Comparison of ENCODE assay signal across 12 cellular contexts in genomic region chr6:144341831-144342527, GRCh38. TPM values are rescaled to one million over a fixed set of nuclear protein-coding genes. Genes with fewer than 3 reads are reported as not detected.
A peak's percentile ranks its signal among the peaks of the same experiment; 100 is the strongest.
DNase-seq lines count a peak whose midpoint lies in the region; ATAC-seq lines count a peak whose summit lies in the region.
"Had no signal": no experiment of that assay in that cellular context is flagged by ENCODE, and none has a peak within 500 bp of the region (broad histone marks: within the 10 kb centered on the region; RNA-seq: fewer than 3 reads in every experiment).

No MANE protein-coding gene starts in this region.

- peaks cover 4% of the 10 kb centered on the region for H3K79me2 ChIP-seq in trophoblast cell (ENCODE audit: control insufficient read depth, insufficient read depth, low read length, poor library complexity)

- H3K79me1 ChIP-seq in trophoblast cell (ENCODE audit: low read length), result peaks cover 5% of the 10 kb centered on the region

- peak overlapping the region; percentile 91 for H2BK12ac ChIP-seq in trophoblast cell (ENCODE audit: low read length)

- H3K4me1 Mint-ChIP-seq in activated T-helper 17 cell treated with anti-CD3 and anti-CD28 coated beads, Interleukin-2, amount 50 U/mL, for 72 hours, result peaks cover 38% of the 10 kb centered on the region

- H3K9me3 ChIP-seq in trophoblast cell (ENCODE audit: insufficient read depth, low read depth, low read length), result no peaks in the 10 kb centered on the region
- H3K9me3 ChIP-seq: MG63 had no signal

- ATAC-seq in GM18858 (IDR thresholded peaks at IDR 0.05; ENCODE audit: unreplicated experiment), result peak; percentile 40
- ATAC-seq in HG02885 (IDR thresholded peaks at IDR 0.05; ENCODE audit: poor library complexity, unreplicated experiment), result peak; percentile 34
- no peak for ATAC-seq in activated T-helper 17 cell treated with anti-CD3 and anti-CD28 coated beads, Interleukin-2, amount 50 U/mL, for 72 hours (replicated peaks)
- ATAC-seq in HG02973 (IDR thresholded peaks at IDR 0.05; ENCODE audit: unreplicated experiment), result no peak

- no peak overlapping the region for H3K14ac ChIP-seq in trophoblast cell (ENCODE audit: low read length)

- DNase-seq in trophoblast cell (no peak), ACHN (no peak), GM19240 (ENCODE audit: insufficient read length, low spot score) (no peak), NCI-H146 treated with DMSO at 0.1 percent for 48 hours (lab: John Stamatoyannopoulos, UW; ENCODE audit: unreplicated experiment) (no peak)
- DNase-seq: central memory CD4-positive, alpha-beta T cell; hypothalamus; MG63; nucleus accumbens had no signal

- no peak overlapping the region for H4K12ac ChIP-seq in trophoblast cell (ENCODE audit: low read depth, low read length)

- no peak overlapping the region for H3K4me2 ChIP-seq in trophoblast cell (ENCODE audit: low read length)

- no peaks in the 10 kb centered on the region for H3K36me3 Mint-ChIP-seq in activated T-helper 17 cell treated with anti-CD3 and anti-CD28 coated beads, Interleukin-2, amount 50 U/mL, for 72 hours (ENCODE audit: low read depth)

- in situ Hi-C loops in ACHN (cut with HindIII; ENCODE audit: low pct_ligation_motif_present, low pct_unique_long_range_greater_than_20kb, low sequenced_read_pairs), result no loop called here

- no peaks in the 10 kb centered on the region for H3K9me3 Mint-ChIP-seq in activated T-helper 17 cell treated with anti-CD3 and anti-CD28 coated beads, Interleukin-2, amount 50 U/mL, for 72 hours

- H2AK5ac ChIP-seq in trophoblast cell (ENCODE audit: low read length), result no peak overlapping the region

- no peak overlapping the region for H2BK120ac ChIP-seq in trophoblast cell (ENCODE audit: insufficient read depth, low read length, poor library complexity)

- H3K23ac ChIP-seq in trophoblast cell (ENCODE audit: low read length), result no peak overlapping the region

- no peak overlapping the region for H2AFZ ChIP-seq in trophoblast cell (ENCODE audit: insufficient read depth, low read length, poor library complexity)

- H3K4me3 Mint-ChIP-seq in activated T-helper 17 cell treated with anti-CD3 and anti-CD28 coated beads, Interleukin-2, amount 50 U/mL, for 72 hours, result no peak overlapping the region

- peaks cover 6 to 11% of the 10 kb centered on the region in 2 experiments for H3K4me1 ChIP-seq in trophoblast cell (ENCODE audit: control insufficient read depth in 1 of 2, insufficient read depth in 2 of 2, low read length in 2 of 2)

- H3K27ac ChIP-seq in trophoblast cell (ENCODE audit: low read depth, low read length), result no peak overlapping the region

- no peaks in the 10 kb centered on the region for H3K27me3 Mint-ChIP-seq in activated T-helper 17 cell treated with anti-CD3 and anti-CD28 coated beads, Interleukin-2, amount 50 U/mL, for 72 hours

- H3K4ac ChIP-seq in trophoblast cell (ENCODE audit: low read depth, low read length), result no peak overlapping the region

- H3K4me3 ChIP-seq in trophoblast cell (ENCODE audit: low read depth, low read length), result no peak overlapping the region
- H3K4me3 ChIP-seq: MG63 had no signal

- H2BK5ac ChIP-seq in trophoblast cell (ENCODE audit: low read depth, low read length, poor library complexity), result no peak overlapping the region

- no peak overlapping the region for H4K8ac ChIP-seq in trophoblast cell (ENCODE audit: low read depth, low read length)

- WGBS in trophoblast cell (ENCODE audit: extremely low coverage, insufficient coverage, insufficient read length), result no CpG with 5 or more reads among the region's 5 CpGs

- H3K9ac ChIP-seq in trophoblast cell (ENCODE audit: low read length), result no peak overlapping the region

- no peak overlapping the region for H4K91ac ChIP-seq in trophoblast cell (ENCODE audit: low read depth, low read length)

- no peaks in the 10 kb centered on the region for H3K36me3 ChIP-seq in trophoblast cell (ENCODE audit: control insufficient read depth in 1 of 2, insufficient read depth in 2 of 2, low read length in 2 of 2)
- H3K36me3 ChIP-seq: MG63 had no signal

- no peaks in the 10 kb centered on the region for H3K27me3 ChIP-seq in trophoblast cell (ENCODE audit: insufficient read depth, low read length)
- H3K27me3 ChIP-seq: MG63 had no signal

- no peak overlapping the region for H3K18ac ChIP-seq in trophoblast cell (ENCODE audit: low read length)

- peak overlapping the region; percentile 31 for H3K27ac Mint-ChIP-seq in activated T-helper 17 cell treated with anti-CD3 and anti-CD28 coated beads, Interleukin-2, amount 50 U/mL, for 72 hours

RNA-seq across cellular contexts. Expression of gene UTRN, which starts 56.8 kb away (rescaled TPM):
- 10 to 100 TPM; 51.2 to 55.1 TPM for total RNA-seq in activated T-helper 17 cell treated with anti-CD3 and anti-CD28 coated beads, Interleukin-2, amount 50 U/mL, for 72 hours
- polyA plus RNA-seq in trophoblast cell (2013), result 23.2 and 24.1 TPM in 2 replicates

Comparison
In these comparisons a context has a peak if more than half of its experiments do, and no peak if none do; other contexts are left out.
1. ATAC-seq: peak in GM18858 (single experiment) and HG02885 (single experiment); none in activated T-helper 17 cell treated with anti-CD3 and anti-CD28 coated beads, Interleukin-2, amount 50 U/mL, for 72 hours (single experiment) and HG02973 (single experiment).